16 cellular contexts compared by ENCODE assay signal in the genomic region with DNA sequence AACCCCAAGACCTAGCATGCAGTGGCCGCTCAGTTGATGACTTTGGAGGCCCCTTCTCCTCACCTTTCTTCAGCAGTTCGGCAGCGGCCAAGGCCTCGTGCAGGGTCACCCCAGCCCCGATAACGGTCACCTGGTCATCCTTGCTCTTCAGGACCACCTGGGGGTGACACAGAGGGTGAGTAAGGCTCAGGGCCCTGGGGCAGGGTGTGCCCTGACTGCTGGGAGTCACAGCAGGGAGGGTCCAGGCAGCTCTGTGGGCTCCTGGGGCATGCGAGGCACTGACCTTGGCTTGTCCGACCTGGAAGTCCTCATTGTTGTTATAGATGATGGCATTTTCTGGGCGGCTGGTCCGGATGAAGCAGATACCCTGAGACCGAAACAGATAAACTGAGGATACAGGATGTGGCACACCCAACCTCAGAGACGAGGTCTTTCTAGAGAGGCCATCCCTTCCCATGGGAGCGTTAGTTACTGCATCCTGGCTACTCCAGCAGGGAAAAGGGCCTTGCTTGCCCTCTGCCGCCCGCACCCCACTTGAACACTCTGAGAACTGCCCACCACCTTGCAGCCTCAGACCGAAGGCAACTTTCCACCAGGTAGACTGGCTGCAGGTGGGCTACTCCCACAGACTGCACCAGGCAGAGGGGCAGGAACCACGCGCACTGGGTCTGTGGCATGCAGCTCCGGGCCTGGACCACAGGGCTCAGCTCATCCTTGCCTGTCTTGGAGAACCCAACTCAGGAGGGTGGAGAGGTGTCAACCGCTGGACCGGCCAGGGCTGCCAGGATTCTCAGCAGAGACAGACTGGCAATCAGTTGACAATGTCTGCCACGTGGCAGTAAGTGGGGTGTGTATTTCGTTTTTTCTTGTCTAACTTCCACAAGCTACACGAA.
"Had no signal": no experiment of that assay in that cellular context is flagged by ENCODE, and none has a peak within 500 bp of the region (broad histone marks: within the 10 kb centered on the region; RNA-seq: fewer than 3 reads in every experiment).

No MANE protein-coding gene starts in this region.

- H3K9me3 ChIP-seq: stomach, thoracic aorta had no signal

- DNase-seq: activated B cell treated with CpG ODN at 0.5 μM for 24 hours; activated CD4-positive, alpha-beta T cell treated with anti-CD3 and anti-CD28 coated beads, Interleukin-2, amount 10 ng/mL, durations not matched to agents 7 days and 5 days; activated effector memory CD4-positive, alpha-beta T cell treated with Interleukin-2 at 50 U/mL for 16 hours; activated T-cell treated with anti-CD3 and anti-CD28 coated beads, Interleukin-2, amount 50 U/mL, for 1 hour; amygdala; brain microvascular endothelial cell; cerebellar nuclear complex; hypothalamus; immature natural killer cell; mesendoderm; stimulated activated CD4-positive, alpha-beta T cell treated with anti-CD3 and anti-CD28 coated beads, Interleukin-4, amount 100 ng/mL, for 4 hours; stomach; T-helper 17 cell had no signal

- H3K9me3 Mint-ChIP-seq: activated B cell treated with CpG ODN at 0.5 μM for 24 hours; activated CD4-positive, alpha-beta T cell treated with anti-CD3 and anti-CD28 coated beads, Interleukin-2, amount 10 ng/mL, durations not matched to agents 7 days and 5 days; immature natural killer cell; nephron had no signal

- H3K36me3 Mint-ChIP-seq: activated naive CD8-positive, alpha-beta T cell had no signal

- H3K27ac ChIP-seq: brain microvascular endothelial cell, stomach, thoracic aorta had no signal

- H3K4me1 ChIP-seq: stomach had no signal

- H3K4me3 ChIP-seq: stomach, thoracic aorta had no signal

- H3K27ac Mint-ChIP-seq: activated B cell treated with CpG ODN at 0.5 μM for 24 hours; activated CD4-positive, alpha-beta T cell treated with anti-CD3 and anti-CD28 coated beads, Interleukin-2, amount 10 ng/mL, durations not matched to agents 7 days and 5 days; activated naive CD8-positive, alpha-beta T cell; nephron had no signal

- H3K27me3 ChIP-seq: brain microvascular endothelial cell, stomach had no signal

- H3K4me3 Mint-ChIP-seq: activated B cell treated with CpG ODN at 0.5 μM for 24 hours; activated CD4-positive, alpha-beta T cell treated with anti-CD3 and anti-CD28 coated beads, Interleukin-2, amount 10 ng/mL, durations not matched to agents 7 days and 5 days; activated naive CD8-positive, alpha-beta T cell; immature natural killer cell; nephron; T-helper 17 cell had no signal

- ATAC-seq: T-helper 17 cell had no signal

- H3K4me1 Mint-ChIP-seq: activated B cell treated with CpG ODN at 0.5 μM for 24 hours; activated CD4-positive, alpha-beta T cell treated with anti-CD3 and anti-CD28 coated beads, Interleukin-2, amount 10 ng/mL, durations not matched to agents 7 days and 5 days; immature natural killer cell; nephron; T-helper 17 cell had no signal
